Comparison of ENCODE assay signal across 14 cellular contexts in the genomic region with DNA sequence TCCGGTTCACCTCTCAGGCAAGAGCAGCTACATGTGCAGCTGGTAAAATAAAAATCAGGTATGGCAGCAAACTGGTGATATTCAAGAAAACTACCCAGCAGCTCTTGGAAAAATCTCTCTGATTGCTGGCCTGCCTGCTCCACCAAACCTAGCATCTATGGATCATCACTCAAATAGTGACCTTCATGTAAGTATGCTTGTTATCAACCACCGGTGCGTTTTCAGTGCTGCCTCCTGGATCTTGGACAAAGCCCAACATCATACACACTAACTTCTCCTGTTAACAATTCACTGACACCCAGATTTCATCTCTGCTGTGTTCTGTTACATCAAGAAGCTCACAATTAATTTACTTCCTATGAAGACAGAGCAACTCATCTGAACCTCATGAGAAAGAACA. TPM values are rescaled to one million over a fixed set of nuclear protein-coding genes. Genes with fewer than 3 reads are reported as not detected.
A peak's percentile ranks its signal among the peaks of the same experiment; 100 is the strongest.
DNase-seq lines count a peak whose midpoint lies in the region; ATAC-seq and TF ChIP-seq lines count a peak whose summit lies in the region.
"Had no signal": no experiment of that assay in that cellular context is flagged by ENCODE, and none has a peak within 500 bp of the region (broad histone marks: within the 10 kb centered on the region; RNA-seq: fewer than 3 reads in every experiment).

No MANE protein-coding gene starts in this region.

- ATAC-seq in activated CD4-positive, alpha-beta T cell treated with anti-CD3 and anti-CD28 coated beads for 36 hours, result no peak
- ATAC-seq in GM18505 (IDR thresholded peaks at IDR 0.05; ENCODE audit: unreplicated experiment) (no peak), GM19023 (IDR thresholded peaks at IDR 0.05; ENCODE audit: unreplicated experiment) (no peak)
- ATAC-seq: mucosa of descending colon, T-cell had no signal

- TF ChIP-seq POLR2A in GM18505 (IDR thresholded peaks at IDR 0.05; ENCODE audit: borderline replicate concordance, extremely low read depth, insufficient read depth, insufficient read length), result no peak

- no TSS peak for BruUV-seq in Calu3 (replicated peaks; lab: Mats Ljungman, UMichigan)

- no peaks in the 10 kb centered on the region for H3K27me3 Mint-ChIP-seq in activated CD4-positive, alpha-beta T cell treated with anti-CD3 and anti-CD28 coated beads for 36 hours
- no peaks in the 10 kb centered on the region for H3K27me3 Mint-ChIP-seq in Calu3 (ENCODE audit: unreplicated experiment)
- H3K27me3 Mint-ChIP-seq: T-cell had no signal

- no peaks in the 10 kb centered on the region for H3K27me3 ChIP-seq in SK-N-SH (ENCODE audit: insufficient read depth)
- H3K27me3 ChIP-seq: adrenal gland, transverse colon had no signal

- H3K27ac Mint-ChIP-seq in activated CD4-positive, alpha-beta T cell treated with anti-CD3 and anti-CD28 coated beads for 36 hours, result peak overlapping the region; percentile 48
- peak overlapping the region; percentile 31 for H3K27ac Mint-ChIP-seq in Calu3 (ENCODE audit: unreplicated experiment)
- H3K27ac Mint-ChIP-seq: T-cell had no signal

- no peak for TF ChIP-seq RAD21 in SK-N-SH (IDR thresholded peaks at IDR 0.05; ENCODE audit: low read length)

- intact Hi-C loops in activated CD4-positive, alpha-beta T cell treated with anti-CD3 and anti-CD28 coated beads for 36 hours (cut with DNase I, micrococcal nuclease), result no loop called here
- intact Hi-C loops in Calu3 (cut with micrococcal nuclease; ENCODE audit: unreplicated experiment), result loop anchor here (5.0 to 10.0 kb wide), 3 partner anchors 65 to 195 kb away; no protein-coding TSS in a partner anchor

- peak overlapping the region; percentile 52 for H3K4me2 ChIP-seq in SK-N-SH

- H3K9me3 Mint-ChIP-seq in activated CD4-positive, alpha-beta T cell treated with anti-CD3 and anti-CD28 coated beads for 36 hours (ENCODE audit: low read depth), result peaks cover 2% of the 10 kb centered on the region
- peaks cover 3% of the 10 kb centered on the region for H3K9me3 Mint-ChIP-seq in Calu3 (ENCODE audit: low read depth, unreplicated experiment)
- H3K9me3 Mint-ChIP-seq: T-cell had no signal

- CTCF ChIA-PET in activated CD4-positive, alpha-beta T cell treated with anti-CD3 and anti-CD28 coated beads for 36 hours (lab: Charles Lee), result interaction anchor here (0.6 to 1.5 kb wide), 2 partner anchors 12 to 239 kb away, joined by 3 to 7 read pairs; no protein-coding TSS in a partner anchor
- CTCF ChIA-PET in Calu3 (lab: Charles Lee) (interaction anchor here (0.9 kb wide), 1 partner anchor 132 kb away, joined by 3 read pairs; no protein-coding TSS in a partner anchor), SK-N-SH (lab: Yijun Ruan, JAX) (interaction anchor here (0.6 to 3.1 kb wide), 5 partner anchors 27 to 732 kb away, joined by 3 to 17 read pairs (median 3); no protein-coding TSS in a partner anchor)

- H3K27ac ChIP-seq in SK-N-SH (ENCODE audit: low read depth in 2 of 2, low read length in 1 of 2), result peak overlapping the region; percentile 5 to 68; a peak in 3 of 4 replicates
- H3K27ac ChIP-seq: transverse colon had no signal

- H3K4me3 Mint-ChIP-seq in activated CD4-positive, alpha-beta T cell treated with anti-CD3 and anti-CD28 coated beads for 36 hours, result peak overlapping the region; percentile 4
- peak overlapping the region; percentile 64 for H3K4me3 Mint-ChIP-seq in Calu3 (ENCODE audit: low read depth, unreplicated experiment)

- peaks cover 100% of the 10 kb centered on the region for H3K79me2 ChIP-seq in SK-N-SH (ENCODE audit: insufficient read depth)

- no peak overlapping the region for H3K9ac ChIP-seq in SK-N-SH

- peak overlapping the region; percentile 6 to 10; a peak in 1 of 4 replicates for H3K4me3 ChIP-seq in SK-N-SH (ENCODE audit: low read depth in 2 of 2, low read length in 1 of 2)
- no peak overlapping the region for H3K4me3 ChIP-seq in fibroblast of the aortic adventitia (ENCODE audit: low read depth, low read length)
- H3K4me3 ChIP-seq: adrenal gland, dorsolateral prefrontal cortex, mucosa of descending colon, transverse colon had no signal

- TF ChIP-seq EP300 in SK-N-SH (IDR thresholded peaks at IDR 0.05; ENCODE audit: borderline replicate concordance in 1 of 2, low read depth in 1 of 2, low read length in 1 of 2), result no peak; a peak in 1 of 4 replicates

- H3F3A ChIP-seq in SK-N-SH (replicated peaks; ENCODE audit: insufficient read depth), result peaks cover 35% of the 10 kb centered on the region

- TF ChIP-seq CTCF in Calu3 (IDR thresholded peaks at IDR 0.05; ENCODE audit: unreplicated experiment) (no peak), SK-N-SH (IDR thresholded peaks at IDR 0.05) (no peak), fibroblast of the aortic adventitia (IDR thresholded peaks at IDR 0.05; ENCODE audit: insufficient read depth, low read length) (no peak)

- no peaks in the 10 kb centered on the region for H3K9me3 ChIP-seq in SK-N-SH
- H3K9me3 ChIP-seq: adrenal gland, mucosa of descending colon, transverse colon had no signal

- H4K20me1 ChIP-seq in SK-N-SH (ENCODE audit: insufficient read depth), result peaks cover 61% of the 10 kb centered on the region

- DNase-seq in activated CD4-positive, alpha-beta T cell treated with anti-CD3 and anti-CD28 coated beads for 36 hours, result no peak
- no peak for DNase-seq in activated CD4-positive, alpha-beta T cell treated with anti-CD3 and anti-CD28 coated beads for 4 hours
- DNase-seq in Calu3, result no peak
- DNase-seq in SK-N-SH, result peak; percentile 19
- peak; percentile 32 for DNase-seq in fibroblast of the aortic adventitia (ENCODE audit: low read depth)
- DNase-seq in NCI-H748 (lab: John Stamatoyannopoulos, UW; ENCODE audit: unreplicated experiment), result no peak
- DNase-seq: activated CD4-positive, alpha-beta T cell treated with anti-CD3 and anti-CD28 coated beads, Interleukin-2, amount 50 U/mL, for 4 hours; dorsolateral prefrontal cortex; mucosa of descending colon; T-cell; transverse colon had no signal

- peaks cover 82% of the 10 kb centered on the region for H3K4me1 Mint-ChIP-seq in activated CD4-positive, alpha-beta T cell treated with anti-CD3 and anti-CD28 coated beads for 36 hours
- peaks cover 36% of the 10 kb centered on the region for H3K4me1 Mint-ChIP-seq in Calu3 (ENCODE audit: low read depth, unreplicated experiment)

- H3K4me1 ChIP-seq in SK-N-SH (ENCODE audit: control insufficient read depth in 1 of 2, insufficient read depth in 2 of 2, low read depth in 1 of 2, low read length in 1 of 2), result peaks cover 31 to 38% of the 10 kb centered on the region in 2 experiments; a peak in 3 of 4 replicates

- no peak overlapping the region for H2AFZ ChIP-seq in SK-N-SH (ENCODE audit: low read depth)

- H3K36me3 Mint-ChIP-seq in activated CD4-positive, alpha-beta T cell treated with anti-CD3 and anti-CD28 coated beads for 36 hours (ENCODE audit: low read depth), result peaks cover 67% of the 10 kb centered on the region
- peaks cover 43% of the 10 kb centered on the region for H3K36me3 Mint-ChIP-seq in Calu3 (ENCODE audit: insufficient read depth, unreplicated experiment)

- H3K36me3 ChIP-seq in SK-N-SH (replicated peaks in 1 of 2; ENCODE audit: control insufficient read depth in 1 of 2, insufficient read depth in 2 of 2, low read length in 1 of 2), result peaks cover 65 to 85% of the 10 kb centered on the region in 2 experiments
- H3K36me3 ChIP-seq: adrenal gland, transverse colon had no signal

- no peaks in the 10 kb centered on the region for H3K9me2 ChIP-seq in SK-N-SH

- POLR2A ChIA-PET in activated CD4-positive, alpha-beta T cell treated with anti-CD3 and anti-CD28 coated beads for 36 hours (lab: Charles Lee), result no interaction called here
- POLR2A ChIA-PET in SK-N-SH (lab: Yijun Ruan, JAX), result no interaction called here

- WGBS in SK-N-SH (ENCODE audit: low lambda C conversion rate), result 72% methylated on average over 3 of the region's 3 CpGs

TF ChIP-seq in SK-N-SH, 30 proteins besides CTCF, POLR2A, EP300 and RAD21:
- peak; percentile 58; the same call in 1 of the 2 replicates for TF ChIP-seq GATA2 (CRISPR knock-in tag; IDR thresholded peaks at IDR 0.05)
- TF ChIP-seq SMC3 (IDR thresholded peaks at IDR 0.05; ENCODE audit: low read depth, low read length), result no peak
- TF ChIP-seq RCOR1 (IDR thresholded peaks at IDR 0.05; ENCODE audit: low read length), result no peak

RNA-seq across cellular contexts. Expression of gene CDK6, which starts 8.9 kb away (rescaled TPM):
- 100 to 1,000 TPM; 118 to 135 TPM for total RNA-seq in activated CD4-positive, alpha-beta T cell treated with anti-CD3 and anti-CD28 coated beads for 36 hours
- total RNA-seq in Calu3 (2022), result 67.7 and 87.9 TPM in 2 replicates
- 30.3 and 33.2 TPM in 2 replicates for polyA plus RNA-seq in SK-N-SH (2012; rRNA removed)
- 29.6 and 31.5 TPM in 2 replicates for polyA plus RNA-seq in SK-N-SH (2012; cell fraction: cytosol; rRNA removed)
- polyA plus RNA-seq in SK-N-SH (2012; cell fraction: nucleus; rRNA removed), result 53.3 and 69.9 TPM in 2 replicates
- total RNA-seq in fibroblast of the aortic adventitia (ENCODE audit: low replicate concordance), result 11.6 and 36.0 TPM in 2 replicates

Comparison
In these comparisons a context has a peak if more than half of its experiments do, and no peak if none do; other contexts are left out.
1. DNase-seq: peak in SK-N-SH (single experiment) and fibroblast of the aortic adventitia (single experiment); none in activated CD4-positive, alpha-beta T cell treated with anti-CD3 and anti-CD28 coated beads for 36 hours (single experiment), activated CD4-positive, alpha-beta T cell treated with anti-CD3 and anti-CD28 coated beads for 4 hours (0 of 2), Calu3 (single experiment) and NCI-H748 (single experiment).